ENCODE assay signal across 8 cellular contexts in the genomic region with DNA sequence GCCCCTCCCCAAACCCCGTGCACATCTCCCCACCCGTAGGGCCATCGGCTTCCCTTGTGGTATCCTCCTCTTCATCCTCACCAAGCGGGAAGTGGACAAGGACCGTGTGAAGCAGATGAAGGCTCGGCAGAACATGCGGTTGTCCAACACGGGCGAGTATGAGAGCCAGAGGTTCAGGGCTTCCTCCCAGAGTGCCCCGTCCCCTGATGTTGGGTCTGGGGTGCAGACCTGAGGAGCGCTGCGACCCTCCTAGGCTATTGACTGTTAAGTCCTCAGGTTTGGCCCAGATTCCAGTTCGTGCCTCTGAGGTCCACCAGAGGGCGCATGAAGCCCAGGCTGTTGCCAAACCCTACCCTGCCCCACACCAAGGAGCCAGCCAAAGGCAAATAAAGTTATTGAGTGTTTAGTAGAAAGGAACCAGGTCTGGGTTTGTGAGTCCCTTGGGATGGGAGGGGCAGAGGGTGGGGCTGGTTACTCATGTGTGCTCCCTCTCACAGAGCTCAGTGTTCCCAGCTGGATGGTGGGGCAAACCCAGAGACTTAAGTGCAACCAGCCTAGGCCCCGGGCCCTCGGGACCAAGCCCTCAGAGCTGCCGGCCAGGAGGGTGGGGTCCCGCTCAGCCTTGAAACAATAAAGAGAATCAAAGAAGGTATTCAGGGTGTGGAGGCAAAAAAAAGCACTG. TPM values are rescaled to one million over a fixed set of nuclear protein-coding genes. Genes with fewer than 3 reads are reported as not detected.
DNase-seq lines count a peak whose midpoint lies in the region; ATAC-seq and TF ChIP-seq lines count a peak whose summit lies in the region.

No MANE protein-coding gene starts in this region.

- WGBS in adrenal gland, 4 donors: 11 to 27% (median 19%) methylated on average over 15 to 18 of the region's 18 CpGs

- H3K36me3 ChIP-seq in adrenal gland (replicated peaks in 1 of 2) (peaks cover 0 to 46% of the 10 kb centered on the region in 2 donors), uterus (no peaks in the 10 kb centered on the region)

- TF ChIP-seq CTCF in adrenal gland (IDR thresholded peaks at IDR 0.05): peak; percentile 78 to 94 (median 92)
- TF ChIP-seq CTCF in uterus (IDR thresholded peaks at IDR 0.05): peak; percentile 87 to 94 (median 92)

- H3K9me3 ChIP-seq in adrenal gland (replicated peaks in 1 of 3): no peaks in the 10 kb centered on the region
- no peaks in the 10 kb centered on the region for H3K9me3 ChIP-seq in uterus

- H3K9me3 Mint-ChIP-seq in T-cell: no peaks in the 10 kb centered on the region

- H3K4me3 Mint-ChIP-seq in T-cell: peak overlapping the region; percentile 31 to 95 (median 92)

- H3K4me1 Mint-ChIP-seq in T-cell: peaks cover 37 to 56% (median 47%) of the 10 kb centered on the region in 3 donors

- H3K27ac ChIP-seq in adrenal gland: peak overlapping the region in 3 of 5 donors; percentile 36 to 72 (median 59)
- H3K27ac ChIP-seq in uterus: peak overlapping the region; percentile 76 to 86

- no peak for TF ChIP-seq POLR2A in adrenal gland (IDR thresholded peaks at IDR 0.05)
- peak in 1 of 2 donors; percentile 19 for TF ChIP-seq POLR2A in uterus (IDR thresholded peaks at IDR 0.05)

- DNase-seq in Ammon's horn (ENCODE audit: low spot score): peak; percentile 92
- DNase-seq in NCI-H1436 (lab: John Stamatoyannopoulos, UW): peak; percentile 79
- peak; percentile 63 to 82 (median 75) for DNase-seq in T-cell
- peak; percentile 84 to 94 (median 91) for DNase-seq in adrenal gland
- peak; percentile 92 for DNase-seq in left cardiac atrium
- peak; percentile 76 for DNase-seq in retina
- DNase-seq in uterus: peak; percentile 89 to 95

- ATAC-seq in GM19397 (IDR thresholded peaks at IDR 0.05; ENCODE audit: unreplicated experiment) (peak; percentile 19), T-cell (replicated peaks in 1 of 4) (peak; percentile 9 to 22 (median 16)), left cardiac atrium (peak; percentile 36 to 44)

- H3K27me3 ChIP-seq in adrenal gland (no peaks in the 10 kb centered on the region), uterus (no peaks in the 10 kb centered on the region)

- peaks cover 35% of the 10 kb centered on the region for H3K36me3 Mint-ChIP-seq in T-cell

- POLR2A ChIA-PET in T-cell (lab: Charles Lee): interaction anchor here (0.5 to 3.3 kb wide), 4 partner anchors 14 to 52 kb away, joined by 3 to 10 read pairs (median 4); no protein-coding TSS in a partner anchor

- H3K27ac Mint-ChIP-seq in T-cell: peak overlapping the region; percentile 57 to 92

- no peak overlapping the region for H3K4me3 ChIP-seq in adrenal gland
- H3K4me3 ChIP-seq in uterus: no peak overlapping the region

- H3K4me1 ChIP-seq in adrenal gland (replicated peaks in 1 of 2) (peaks cover 12 to 31% of the 10 kb centered on the region in 2 donors), uterus (peaks cover 11 to 22% of the 10 kb centered on the region in 2 donors)

- no peaks in the 10 kb centered on the region for H3K27me3 Mint-ChIP-seq in T-cell

- CTCF ChIA-PET in T-cell (lab: Charles Lee): interaction anchor here (0.6 to 6.4 kb wide), 25 partner anchors 9 to 575 kb away, joined by 3 to 54 read pairs (median 6); a partner anchor contains a TSS

- intact Hi-C loops in adrenal gland (cut with DNase I): no loop called here
- intact Hi-C loops in left cardiac atrium (cut with DNase I): loop anchor here in 1 of 2 donors (10.0 kb wide), 1 partner anchor 192 kb away; no protein-coding TSS in a partner anchor
- intact Hi-C loops in uterus (cut with DNase I; ENCODE audit: low total_unique reads): no loop called here

RNA-seq across cellular contexts. Expression of a gene that starts 2.4 kb away (rescaled TPM):
- total RNA-seq in T-cell (10 to 100 TPM; 17.4 to 33.1 (median 30.6) TPM), adrenal gland (100 to 1,000 TPM in 3 of 8 donors, 10 to 100 TPM in 5; 48.8 to 118 (median 87.4) TPM), left cardiac atrium (10 to 100 TPM; 62.4 to 68.5 TPM), uterus (10 to 100 TPM; 11.8 to 47.8 (median 31.7) TPM)
- polyA plus RNA-seq in adrenal gland: 100 to 1,000 TPM in 2 of 3 donors, 10 to 100 TPM in 1; 56.9 to 181 (median 139) TPM

RNA-seq across cellular contexts. Expression of a gene that starts 2.7 kb away (rescaled TPM):
- total RNA-seq in T-cell (10 to 100 TPM; 46.2 to 71.3 (median 67.4) TPM), adrenal gland (100 to 1,000 TPM in 5 of 8 donors, 10 to 100 TPM in 3; 84.9 to 314 (median 110) TPM), left cardiac atrium (10 to 100 TPM; 49.0 to 52.5 TPM), uterus (100 to 1,000 TPM in 3 of 4 donors, 10 to 100 TPM in 1; 79.6 to 160 (median 134) TPM)
- polyA plus RNA-seq in adrenal gland: 100 to 1,000 TPM in 1 of 3 donors, 10 to 100 TPM in 2; 54.8 to 129 (median 89.0) TPM

RNA-seq across cellular contexts. Expression of a gene that starts 11.9 kb away (rescaled TPM):
- 1 to 10 TPM in 4 of 5 donors, under 1 TPM in 1; 0.89 to 2.7 (median 1.2) TPM for total RNA-seq in T-cell
- 10 to 100 TPM in 1 of 8 donors, 1 to 10 TPM in 7; 2.6 to 15.3 (median 4.1) TPM for total RNA-seq in adrenal gland
- polyA plus RNA-seq in adrenal gland: 1 to 10 TPM in 2 of 3 donors, under 1 TPM in 1; 0.11 to 4.0 (median 2.1) TPM
- 1 to 10 TPM; 5.7 to 6.6 TPM for total RNA-seq in left cardiac atrium
- total RNA-seq in uterus: 1 to 10 TPM in 1 of 4 donors, under 1 TPM in 2, not detected in 1; 0.29 to 1.0 (median 0.91) TPM

RNA-seq across cellular contexts. Expression of a gene that starts 19.6 kb away (rescaled TPM):
- total RNA-seq in T-cell (100 to 1,000 TPM in 3 of 5 donors, 10 to 100 TPM in 2; 78.8 to 166 (median 144) TPM), adrenal gland (100 to 1,000 TPM; 185 to 293 (median 214) TPM), left cardiac atrium (100 to 1,000 TPM; 156 to 166 TPM), uterus (100 to 1,000 TPM; 112 to 166 (median 120) TPM)
- polyA plus RNA-seq in adrenal gland: 100 to 1,000 TPM in 1 of 3 donors, 10 to 100 TPM in 2; 25.7 to 201 (median 63.8) TPM

RNA-seq across cellular contexts. Expression of a gene that starts 55.7 kb away (rescaled TPM):
- 100 to 1,000 TPM; 347 to 487 (median 390) TPM for total RNA-seq in T-cell
- total RNA-seq in adrenal gland: 100 to 1,000 TPM; 122 to 254 (median 193) TPM
- polyA plus RNA-seq in adrenal gland: 100 to 1,000 TPM in 2 of 3 donors, 10 to 100 TPM in 1; 93.5 to 284 (median 118) TPM
- total RNA-seq in left cardiac atrium: 100 to 1,000 TPM; 144 to 167 TPM
- 100 to 1,000 TPM in 3 of 4 donors, 10 to 100 TPM in 1; 87.9 to 162 (median 159) TPM for total RNA-seq in uterus
